Comparison of ENCODE assay signal across 19 cellular contexts in genomic region chr17:32846143-32846542, GRCh38. TPM values are rescaled to one million over a fixed set of nuclear protein-coding genes. Genes with fewer than 3 reads are reported as not detected.
DNase-seq lines count a peak whose midpoint lies in the region; ATAC-seq, FAIRE-seq and TF ChIP-seq lines count a peak whose summit lies in the region.
"Had no signal": no experiment of that assay in that cellular context is flagged by ENCODE, and none has a peak within 500 bp of the region (broad histone marks: within the 10 kb centered on the region; RNA-seq: fewer than 3 reads in every experiment).

No MANE protein-coding gene starts in this region.

- no peak overlapping the region for H3K56ac ChIP-seq in mesendoderm (ENCODE audit: low read length)

- TF ChIP-seq CTCF in WTC11 (IDR thresholded peaks at IDR 0.05) (no peak), endodermal cell (conservative IDR thresholded peaks at IDR 0.05) (no peak)

- H3K27me3 Mint-ChIP-seq in WTC11 (ENCODE audit: low read depth) (no peaks in the 10 kb centered on the region), endodermal cell (ENCODE audit: insufficient read depth) (no peaks in the 10 kb centered on the region)

- peaks cover 2% of the 10 kb centered on the region for H3K79me1 ChIP-seq in mesendoderm (ENCODE audit: low read length)

- H3K4me3 ChIP-seq in endodermal cell (ENCODE audit: low read length) (no peak overlapping the region), mesendoderm (ENCODE audit: low read length) (no peak overlapping the region)
- H3K4me3 ChIP-seq: GM23338 had no signal

- no peak overlapping the region for H3K18ac ChIP-seq in mesendoderm (ENCODE audit: low read length)

- no peak for ATAC-seq in WTC11
- ATAC-seq in GM21825 (IDR thresholded peaks at IDR 0.05; ENCODE audit: unreplicated experiment), result no peak
- ATAC-seq in HG03045 (IDR thresholded peaks at IDR 0.05; ENCODE audit: unreplicated experiment), result no peak
- ATAC-seq: GM23338, HCT116 had no signal

- H3K4me3 Mint-ChIP-seq in WTC11, result no peak overlapping the region
- no peak overlapping the region for H3K4me3 Mint-ChIP-seq in endodermal cell
- H3K4me3 Mint-ChIP-seq: CD4-positive, alpha-beta memory T cell; GM23338; H9; HFFc6 had no signal

- no peaks in the 10 kb centered on the region for H3K9me3 ChIP-seq in endodermal cell (ENCODE audit: control insufficient read depth, low read length)

- no peak overlapping the region for H2AK5ac ChIP-seq in mesendoderm (ENCODE audit: low read length)

- no peak for TF ChIP-seq POLR2A in GM12892 (IDR thresholded peaks at IDR 0.05; ENCODE audit: low read depth, low read length)

- H2BK120ac ChIP-seq in mesendoderm (ENCODE audit: low read depth, low read length), result no peak overlapping the region

- H4K8ac ChIP-seq in mesendoderm (ENCODE audit: low read depth, low read length), result no peak overlapping the region

- H3K9me3 Mint-ChIP-seq in WTC11 (no peaks in the 10 kb centered on the region), endodermal cell (no peaks in the 10 kb centered on the region)
- H3K9me3 Mint-ChIP-seq: GM23338, H9, HFFc6 had no signal

- H3K23ac ChIP-seq in mesendoderm (ENCODE audit: low read length), result no peak overlapping the region

- POLR2A ChIA-PET in WTC11 (lab: Charles Lee), result interaction anchor here (0.6 kb wide), 1 partner anchor 9 kb away, joined by 3 read pairs; no protein-coding TSS in a partner anchor

- H3K27ac ChIP-seq in endodermal cell (ENCODE audit: low read depth, low read length) (no peak overlapping the region), mesendoderm (ENCODE audit: low read depth, low read length) (no peak overlapping the region)

- no peaks in the 10 kb centered on the region for H3K36me3 ChIP-seq in endodermal cell (ENCODE audit: control insufficient read depth, insufficient read depth, low read length)
- no peaks in the 10 kb centered on the region for H3K36me3 ChIP-seq in mesendoderm (ENCODE audit: control insufficient read depth, insufficient read depth, low read length)

- FAIRE-seq in GM12892 (lab: Jason Lieb, UNC), result peak; percentile 46
- FAIRE-seq: G401.6, GM19239 had no signal

- H3K27ac Mint-ChIP-seq in WTC11 (peak overlapping the region; percentile 40; the same call in 1 of the 2 replicates), endodermal cell (peak overlapping the region; percentile 69)
- H3K27ac Mint-ChIP-seq: CD4-positive, alpha-beta memory T cell; GM23338; H9; HFFc6 had no signal

- H3K4ac ChIP-seq in mesendoderm (ENCODE audit: low read depth, low read length), result no peak overlapping the region

- no peak overlapping the region for H3K9ac ChIP-seq in endodermal cell (ENCODE audit: extremely low read depth, low read length, poor library complexity, severe bottlenecking)
- H3K9ac ChIP-seq in mesendoderm (ENCODE audit: low read length), result no peak overlapping the region

- no peak overlapping the region for H2BK5ac ChIP-seq in mesendoderm (ENCODE audit: low read length)

- H3K27me3 ChIP-seq in endodermal cell (ENCODE audit: control insufficient read depth, insufficient read depth, low read length, poor library complexity, severe bottlenecking), result no peaks in the 10 kb centered on the region
- no peaks in the 10 kb centered on the region for H3K27me3 ChIP-seq in mesendoderm (ENCODE audit: insufficient read depth, low read length, poor library complexity)

- H3K4me1 Mint-ChIP-seq in WTC11, result peaks cover 12% of the 10 kb centered on the region
- H3K4me1 Mint-ChIP-seq in endodermal cell, result peaks cover 12% of the 10 kb centered on the region
- H3K4me1 Mint-ChIP-seq: CD4-positive, alpha-beta memory T cell had no signal

- DNase-seq in GM12892 (ENCODE audit: insufficient read length), result no peak
- no peak for DNase-seq in WTC11 (ENCODE audit: low spot score)
- DNase-seq in endodermal cell, result no peak
- peak; percentile 56 for DNase-seq in mesendoderm
- no peak for DNase-seq in GM19238 (ENCODE audit: insufficient read length, low spot score)
- DNase-seq: C1 segment of cervical spinal cord; Calu3; CD4-positive, alpha-beta memory T cell; COR-L47; DMS153; DND-41; H9; HFFc6 had no signal

- H3K4me1 ChIP-seq in endodermal cell (ENCODE audit: control insufficient read depth, insufficient read depth, low read length) (peaks cover 14% of the 10 kb centered on the region), mesendoderm (ENCODE audit: control insufficient read depth, low read depth, low read length) (no peaks in the 10 kb centered on the region)

- H3K36me3 Mint-ChIP-seq in WTC11 (no peaks in the 10 kb centered on the region), endodermal cell (ENCODE audit: low read depth) (no peaks in the 10 kb centered on the region)
- H3K36me3 Mint-ChIP-seq: CD4-positive, alpha-beta memory T cell had no signal

- H4K5ac ChIP-seq in mesendoderm (ENCODE audit: low read length), result no peak overlapping the region

- H3K4me2 ChIP-seq in mesendoderm (ENCODE audit: low read length), result no peak overlapping the region
- H3K4me2 ChIP-seq: GM23338 had no signal

- H3K79me2 ChIP-seq in mesendoderm (ENCODE audit: control insufficient read depth, insufficient read depth, low read length), result peaks cover 2% of the 10 kb centered on the region

- CTCF ChIA-PET in WTC11 (lab: Charles Lee), result interaction anchor here (0.9 to 1.1 kb wide), 3 partner anchors 31 to 63 kb away, joined by 3 read pairs; no protein-coding TSS in a partner anchor

- no peak overlapping the region for H2BK15ac ChIP-seq in mesendoderm (replicated peaks; ENCODE audit: low read depth)

- 30% methylated on average over 1 of the region's 1 CpG; no CpG with 5 or more reads in 1 of the 2 experiments for WGBS in endodermal cell (ENCODE audit: insufficient coverage in 1 of 2, insufficient read length in 1 of 2), 2 experiments
- no CpG with 5 or more reads among the region's 1 CpG for WGBS in mesendoderm (ENCODE audit: extremely low coverage, insufficient coverage, low lambda C conversion rate)

TF ChIP-seq in WTC11, 78 proteins besides CTCF, POLR2A, EP300 and RAD21:
- no peak for TF ChIP-seq ZNF396 (CRISPR knock-in tag; IDR thresholded peaks at IDR 0.05; ENCODE audit: borderline replicate concordance)
- no peak for TF ChIP-seq HMGA2 (CRISPR knock-in tag; IDR thresholded peaks at IDR 0.05)
- TF ChIP-seq TEAD4 (CRISPR knock-in tag; IDR thresholded peaks at IDR 0.05), result no peak
- TF ChIP-seq JAZF1 (CRISPR knock-in tag; IDR thresholded peaks at IDR 0.05), result no peak
- no peak for TF ChIP-seq ARID4B (CRISPR knock-in tag; IDR thresholded peaks at IDR 0.05; ENCODE audit: borderline replicate concordance)

RNA-seq across cellular contexts. Expression of gene MYO1D, which starts 30.8 kb away (rescaled TPM):
- 11.5 TPM for polyA plus RNA-seq in GM12892 (2012; ENCODE audit: missing spikeins)
- total RNA-seq in WTC11 (2021) (26.5 to 29.9 TPM (median 28.9 TPM) in 3 replicates), endodermal cell (10 to 100 TPM; 42.9 to 43.7 TPM)
- polyA plus RNA-seq in endodermal cell (2013, experiment 1 of 2), result 10.5 TPM
- 11.1 TPM for polyA plus RNA-seq in endodermal cell (2013, experiment 2 of 2)
- 15.4 TPM for polyA plus RNA-seq in mesendoderm (2013, experiment 1 of 2)
- 15.7 TPM for polyA plus RNA-seq in mesendoderm (2013, experiment 2 of 2)
